Comparison of ENCODE assay signal across 15 cellular contexts in the genomic region with DNA sequence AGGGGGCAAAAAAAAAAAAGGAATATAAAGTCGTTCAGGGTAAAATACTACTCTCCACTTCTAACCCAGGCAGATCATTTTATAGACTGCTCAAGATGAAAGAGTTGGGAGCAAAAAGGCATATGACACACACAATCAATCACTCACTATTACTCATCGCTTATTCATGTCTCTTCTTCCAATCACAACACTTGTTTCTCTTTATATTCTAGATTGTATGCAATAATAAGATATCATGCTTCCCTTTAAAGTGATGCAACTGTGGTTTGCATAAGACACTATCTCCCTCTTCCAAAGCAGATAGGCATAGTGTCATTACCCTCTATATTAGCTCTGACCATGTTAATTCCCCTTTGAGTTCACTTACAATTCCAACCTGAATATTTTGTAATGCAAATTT.
DNase-seq lines count a peak whose midpoint lies in the region; ATAC-seq lines count a peak whose summit lies in the region.
"Had no signal": no experiment of that assay in that cellular context is flagged by ENCODE, and none has a peak within 500 bp of the region (broad histone marks: within the 10 kb centered on the region; RNA-seq: fewer than 3 reads in every experiment).

No MANE protein-coding gene starts in this region.

- intact Hi-C loops in sciatic nerve (cut with DNase I), result no loop called here

- peak; percentile 81 for DNase-seq in COLO829 (ENCODE audit: low spot score)
- DNase-seq in M059J (ENCODE audit: low read depth), result peak; percentile 73
- DNase-seq in amniotic epithelial cell (ENCODE audit: low read depth), result peak; percentile 90
- DNase-seq in foreskin melanocyte, result peak; percentile 15
- DNase-seq in inferior parietal cortex (ENCODE audit: extremely low spot score), result no peak
- DNase-seq in NCI-H2081 treated with DMSO at 0.1 percent for 48 hours (lab: John Stamatoyannopoulos, UW), result no peak
- DNase-seq in sciatic nerve (ENCODE audit: low spot score), result no peak
- DNase-seq: Caco-2; KBM-7; left ventricle myocardium superior; NCI-H1417 treated with DMSO at 0.1 percent for 48 hours; NCI-H345; stimulated activated naive B cell treated with anti-CD40 and anti-IgM and Interleukin-4, amounts not matched to agents 10 μg/mL and 1 μg/mL and 100 μg/mL, for 72 hours; upper lobe of left lung had no signal

- ATAC-seq in GM18502 (IDR thresholded peaks at IDR 0.05; ENCODE audit: poor library complexity, unreplicated experiment), result no peak
- no peak for ATAC-seq in sciatic nerve
- ATAC-seq: left ventricle myocardium superior; stimulated activated naive B cell treated with anti-CD40 and anti-IgM and Interleukin-4, amounts not matched to agents 10 μg/mL and 1 μg/mL and 100 μg/mL, for 72 hours had no signal

Comparison
In these comparisons a context has a peak if more than half of its experiments do, and no peak if none do; other contexts are left out.
1. DNase-seq: peak in COLO829 (single experiment), M059J (single experiment), amniotic epithelial cell (single experiment) and foreskin melanocyte (single experiment); none in inferior parietal cortex (single experiment), NCI-H2081 treated with DMSO at 0.1 percent for 48 hours (single experiment) and sciatic nerve (single experiment).